10 cellular contexts compared by ENCODE assay signal in the genomic region with DNA sequence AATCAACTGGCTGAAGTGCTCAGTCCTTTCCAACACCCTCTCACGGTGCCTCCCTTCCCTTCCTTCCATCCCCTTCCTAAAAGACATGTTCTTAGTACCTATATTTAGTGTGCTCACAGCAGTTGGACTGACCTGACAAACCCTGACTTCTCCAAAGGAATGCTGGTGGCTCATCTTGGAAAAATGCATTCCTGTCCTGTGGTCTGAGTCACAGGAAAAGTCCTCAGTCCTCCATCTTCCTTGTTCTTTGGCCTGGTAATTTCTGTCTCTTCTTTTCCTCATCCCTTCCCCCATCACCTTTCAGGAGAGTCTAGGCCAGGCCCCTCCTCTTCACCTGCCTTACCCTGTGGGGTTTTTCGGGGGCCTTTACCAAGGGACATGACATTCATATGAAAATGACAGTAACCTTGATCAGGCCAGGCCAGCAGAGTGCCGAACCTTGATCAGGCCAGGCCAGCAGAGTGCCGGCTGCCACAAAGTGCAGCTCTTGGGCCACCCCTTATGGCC. TPM values are rescaled to one million over a fixed set of nuclear protein-coding genes. Genes with fewer than 3 reads are reported as not detected.
DNase-seq lines count a peak whose midpoint lies in the region; ATAC-seq, FAIRE-seq and TF ChIP-seq lines count a peak whose summit lies in the region.
"Had no signal": no experiment of that assay in that cellular context is flagged by ENCODE, and none has a peak within 500 bp of the region (broad histone marks: within the 10 kb centered on the region; RNA-seq: fewer than 3 reads in every experiment).

No MANE protein-coding gene starts in this region.

- peaks cover 56% of the 10 kb centered on the region for H3K4me1 ChIP-seq in foreskin keratinocyte

- TF ChIP-seq POLR2A in GM12891 (IDR thresholded peaks at IDR 0.05; ENCODE audit: low read depth, low read length): no peak

- intact Hi-C loops in sciatic nerve (cut with DNase I): no loop called here
- intact Hi-C loops in CD14-positive monocyte (cut with micrococcal nuclease): no loop called here

- ATAC-seq in SK-N-SH treated with all-trans-retinoic acid at 6 μM for 48 hours (peak; percentile 72), foreskin keratinocyte (peak; percentile 78), sciatic nerve (no peak)

- H3K4me3 Mint-ChIP-seq in CD14-positive monocyte: no peak overlapping the region

- H3K4me1 Mint-ChIP-seq in CD14-positive monocyte: peaks cover 58% of the 10 kb centered on the region

- no peak overlapping the region for H3K27ac ChIP-seq in foreskin keratinocyte
- H3K27ac ChIP-seq: KMS-11, WERI-Rb-1 had no signal

- H3K27me3 ChIP-seq in foreskin keratinocyte: no peaks in the 10 kb centered on the region

- FAIRE-seq in GM12891 (lab: Jason Lieb, UNC): no peak

- peaks cover 0 to 4% (median 0%) of the 10 kb centered on the region in 3 donors for H3K27me3 Mint-ChIP-seq in CD14-positive monocyte (ENCODE audit: low read depth in 3 of 3)

- H3K36me3 Mint-ChIP-seq in CD14-positive monocyte: peaks cover 6 to 8% of the 10 kb centered on the region in 2 donors

- H3K9me3 Mint-ChIP-seq in CD14-positive monocyte: no peaks in the 10 kb centered on the region

- no peak for DNase-seq in GM12891 (ENCODE audit: insufficient read length, low spot score)
- peak; percentile 91 to 97 for DNase-seq in foreskin keratinocyte
- peak; percentile 70 for DNase-seq in pulmonary artery endothelial cell (ENCODE audit: low read depth, low spot score)
- DNase-seq in sciatic nerve (ENCODE audit: low spot score): no peak
- no peak for DNase-seq in NCI-H524 treated with DMSO at 0.1 percent for 48 hours (lab: John Stamatoyannopoulos, UW)
- DNase-seq in CD14-positive monocyte (ENCODE audit: low spot score): no peak
- no peak for DNase-seq in activated CD8-positive, alpha-beta memory T cell treated with anti-CD3 and anti-CD28 coated beads for 24 hours
- DNase-seq: WERI-Rb-1 had no signal

- peak overlapping the region in 3 of 7 donors; percentile 61 to 79 (median 65) for H3K27ac Mint-ChIP-seq in CD14-positive monocyte

- TF ChIP-seq CTCF in foreskin keratinocyte (conservative IDR thresholded peaks at IDR 0.05): no peak
- no peak for TF ChIP-seq CTCF in CD14-positive monocyte (IDR thresholded peaks at IDR 0.05)

TF ChIP-seq in GM12891, 5 proteins besides CTCF, POLR2A, EP300 and RAD21:
- TF ChIP-seq POU2F2 (IDR thresholded peaks at IDR 0.05; ENCODE audit: low read depth, low read length) (peak; percentile 78; the same call in 1 of the 2 replicates), PAX5 (IDR thresholded peaks at IDR 0.05; ENCODE audit: insufficient read depth, low read length, severe bottlenecking) (no peak)

TF ChIP-seq in SK-N-SH treated with all-trans-retinoic acid at 6 μM for 48 hours, 23 proteins besides CTCF, POLR2A, EP300 and RAD21:
- TF ChIP-seq ZC3H10 (CRISPR knock-in tag; IDR thresholded peaks at IDR 0.05) (peak; percentile 45; the same call in 1 of the 2 replicates), OSR1 (CRISPR knock-in tag; IDR thresholded peaks at IDR 0.05) (peak; percentile 80; the same call in 1 of the 2 replicates), ZNF8 (CRISPR knock-in tag; IDR thresholded peaks at IDR 0.05) (no peak), ISL1 (CRISPR knock-in tag; IDR thresholded peaks at IDR 0.05) (no peak)

RNA-seq across cellular contexts. Expression of a gene that starts 7.2 kb away (rescaled TPM):
- 14.9 TPM for polyA plus RNA-seq in GM12891 (2012; ENCODE audit: low read depth, missing spikeins)
- total RNA-seq in foreskin keratinocyte (35.8 and 36.3 TPM in 2 replicates), pulmonary artery endothelial cell (31.4 and 40.2 TPM in 2 replicates), sciatic nerve (10.1 TPM)
- polyA plus RNA-seq in foreskin keratinocyte (18.8 and 20.0 TPM in 2 replicates), CD14-positive monocyte (under 1 TPM; 0.63 to 0.72 TPM)

Comparison
In these comparisons a context has a peak if more than half of its experiments do, and no peak if none do; other contexts are left out.
1. DNase-seq: peak in foreskin keratinocyte (2 of 2) and pulmonary artery endothelial cell (single experiment); none in GM12891 (single experiment), sciatic nerve (single experiment), NCI-H524 treated with DMSO at 0.1 percent for 48 hours (single experiment), CD14-positive monocyte (single experiment) and activated CD8-positive, alpha-beta memory T cell treated with anti-CD3 and anti-CD28 coated beads for 24 hours (single experiment).